In the genomic region with DNA sequence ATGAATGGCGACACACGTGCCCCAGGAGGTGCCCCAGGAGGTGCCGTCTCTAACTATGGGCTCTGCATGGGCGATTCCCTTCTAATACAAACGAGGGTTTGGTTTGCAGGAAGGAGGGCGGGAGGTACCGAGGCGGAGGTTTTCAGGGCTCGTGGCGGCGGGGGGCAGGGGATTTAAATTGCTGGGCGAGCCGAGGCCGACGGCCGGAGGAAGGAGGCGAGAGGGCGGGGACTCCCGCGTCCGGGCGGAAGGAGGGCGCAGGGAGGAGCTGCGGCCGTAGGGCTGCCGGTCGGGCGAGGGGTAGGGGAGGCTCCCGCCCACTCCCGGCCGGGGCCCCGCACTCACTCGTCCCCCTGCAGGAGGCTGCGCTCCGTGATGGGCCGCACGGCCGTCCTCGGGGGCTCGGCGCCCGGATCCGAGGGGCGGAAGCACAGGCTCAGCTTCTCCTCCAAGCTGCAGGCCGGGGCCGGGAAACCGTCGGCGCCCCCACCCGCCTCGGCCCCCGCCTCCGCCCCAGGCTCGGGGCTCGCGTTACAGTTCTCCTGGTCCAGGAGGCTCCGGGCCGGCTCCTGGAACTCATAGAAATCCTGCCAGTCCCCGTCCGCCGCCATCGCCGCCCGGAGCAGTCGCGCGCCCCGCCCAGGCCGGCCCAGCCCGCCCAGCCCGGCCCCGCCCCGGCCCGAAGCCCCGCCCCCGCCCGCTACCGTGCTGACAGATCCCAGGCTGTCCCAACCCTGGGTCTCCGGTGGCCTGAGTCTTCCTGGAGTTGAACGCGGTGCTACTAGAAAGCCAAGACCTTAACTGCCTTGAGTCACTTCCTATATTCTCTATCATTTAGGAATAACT, we compare ENCODE assay signal across 1 cellular context.
A peak's percentile ranks its signal among the peaks of the same experiment; 100 is the strongest.
TF ChIP-seq lines count a peak whose summit lies in the region.

A gene with protein sequence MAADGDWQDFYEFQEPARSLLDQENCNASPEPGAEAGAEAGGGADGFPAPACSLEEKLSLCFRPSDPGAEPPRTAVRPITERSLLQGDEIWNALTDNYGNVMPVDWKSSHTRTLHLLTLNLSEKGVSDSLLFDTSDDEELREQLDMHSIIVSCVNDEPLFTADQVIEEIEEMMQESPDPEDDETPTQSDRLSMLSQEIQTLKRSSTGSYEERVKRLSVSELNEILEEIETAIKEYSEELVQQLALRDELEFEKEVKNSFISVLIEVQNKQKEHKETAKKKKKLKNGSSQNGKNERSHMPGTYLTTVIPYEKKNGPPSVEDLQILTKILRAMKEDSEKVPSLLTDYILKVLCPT (minus strand): TSS at position 637 of the 846 bp plus-strand sequence. CDS start 26 bp downstream, at position 611.

TF ChIP-seq in SK-N-SH, 30 proteins besides CTCF, POLR2A, EP300 and RAD21 (continued from another document):
- TF ChIP-seq, protein P1, sequence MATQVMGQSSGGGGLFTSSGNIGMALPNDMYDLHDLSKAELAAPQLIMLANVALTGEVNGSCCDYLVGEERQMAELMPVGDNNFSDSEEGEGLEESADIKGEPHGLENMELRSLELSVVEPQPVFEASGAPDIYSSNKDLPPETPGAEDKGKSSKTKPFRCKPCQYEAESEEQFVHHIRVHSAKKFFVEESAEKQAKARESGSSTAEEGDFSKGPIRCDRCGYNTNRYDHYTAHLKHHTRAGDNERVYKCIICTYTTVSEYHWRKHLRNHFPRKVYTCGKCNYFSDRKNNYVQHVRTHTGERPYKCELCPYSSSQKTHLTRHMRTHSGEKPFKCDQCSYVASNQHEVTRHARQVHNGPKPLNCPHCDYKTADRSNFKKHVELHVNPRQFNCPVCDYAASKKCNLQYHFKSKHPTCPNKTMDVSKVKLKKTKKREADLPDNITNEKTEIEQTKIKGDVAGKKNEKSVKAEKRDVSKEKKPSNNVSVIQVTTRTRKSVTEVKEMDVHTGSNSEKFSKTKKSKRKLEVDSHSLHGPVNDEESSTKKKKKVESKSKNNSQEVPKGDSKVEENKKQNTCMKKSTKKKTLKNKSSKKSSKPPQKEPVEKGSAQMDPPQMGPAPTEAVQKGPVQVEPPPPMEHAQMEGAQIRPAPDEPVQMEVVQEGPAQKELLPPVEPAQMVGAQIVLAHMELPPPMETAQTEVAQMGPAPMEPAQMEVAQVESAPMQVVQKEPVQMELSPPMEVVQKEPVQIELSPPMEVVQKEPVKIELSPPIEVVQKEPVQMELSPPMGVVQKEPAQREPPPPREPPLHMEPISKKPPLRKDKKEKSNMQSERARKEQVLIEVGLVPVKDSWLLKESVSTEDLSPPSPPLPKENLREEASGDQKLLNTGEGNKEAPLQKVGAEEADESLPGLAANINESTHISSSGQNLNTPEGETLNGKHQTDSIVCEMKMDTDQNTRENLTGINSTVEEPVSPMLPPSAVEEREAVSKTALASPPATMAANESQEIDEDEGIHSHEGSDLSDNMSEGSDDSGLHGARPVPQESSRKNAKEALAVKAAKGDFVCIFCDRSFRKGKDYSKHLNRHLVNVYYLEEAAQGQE (IDR thresholded peaks at IDR 0.05; ENCODE audit: low read depth, low read length) = no peak
- TF ChIP-seq POLR2AphosphoS5 (IDR thresholded peaks at IDR 0.05; ENCODE audit: low read depth, low read length) = peak; percentile 70
- TF ChIP-seq TAF1 (IDR thresholded peaks at IDR 0.05; ENCODE audit: borderline replicate concordance, low read depth, low read length) = peak; percentile 39; the same call in 1 of the 2 replicates
- no peak for TF ChIP-seq FOXM1 (IDR thresholded peaks at IDR 0.05; ENCODE audit: low read depth)
- TF ChIP-seq NRF1 (IDR thresholded peaks at IDR 0.05; ENCODE audit: low read depth, low read length) = no peak
- TF ChIP-seq GATA2 (CRISPR knock-in tag; IDR thresholded peaks at IDR 0.05) = no peak
- no peak for TF ChIP-seq MEF2A (IDR thresholded peaks at IDR 0.05; ENCODE audit: borderline replicate concordance, low read depth)
- no peak for TF ChIP-seq JUND (IDR thresholded peaks at IDR 0.05)
- TF ChIP-seq, protein P2, sequence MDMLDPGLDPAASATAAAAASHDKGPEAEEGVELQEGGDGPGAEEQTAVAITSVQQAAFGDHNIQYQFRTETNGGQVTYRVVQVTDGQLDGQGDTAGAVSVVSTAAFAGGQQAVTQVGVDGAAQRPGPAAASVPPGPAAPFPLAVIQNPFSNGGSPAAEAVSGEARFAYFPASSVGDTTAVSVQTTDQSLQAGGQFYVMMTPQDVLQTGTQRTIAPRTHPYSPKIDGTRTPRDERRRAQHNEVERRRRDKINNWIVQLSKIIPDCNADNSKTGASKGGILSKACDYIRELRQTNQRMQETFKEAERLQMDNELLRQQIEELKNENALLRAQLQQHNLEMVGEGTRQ (IDR thresholded peaks at IDR 0.05; ENCODE audit: borderline replicate concordance, low read depth, low read length) = no peak
- no peak for TF ChIP-seq RXRA (IDR thresholded peaks at IDR 0.05; ENCODE audit: borderline replicate concordance, low read depth)
